ENCODE assay signal across 13 cellular contexts in the genomic region with DNA sequence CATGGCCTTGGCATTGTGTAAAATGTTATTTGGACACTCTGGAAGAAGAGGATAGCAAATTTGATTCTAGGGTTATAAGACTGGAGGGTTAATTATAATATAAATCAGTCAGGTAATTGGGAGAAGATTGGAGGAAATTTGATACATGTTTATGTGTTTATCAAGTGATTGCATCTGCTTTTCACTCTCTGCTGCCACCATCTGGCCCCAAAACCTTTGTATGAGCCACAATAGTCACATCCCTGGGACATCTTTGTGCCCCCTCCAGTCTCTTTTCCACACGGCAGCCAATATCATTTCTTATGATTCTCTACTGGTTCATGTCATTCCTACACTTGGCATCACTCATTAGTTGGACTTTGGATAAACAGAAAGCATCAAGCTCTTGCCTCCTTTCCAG.
DNase-seq lines count a peak whose midpoint lies in the region; ATAC-seq, FAIRE-seq and TF ChIP-seq lines count a peak whose summit lies in the region.
"Had no signal": no experiment of that assay in that cellular context is flagged by ENCODE, and none has a peak within 500 bp of the region (broad histone marks: within the 10 kb centered on the region; RNA-seq: fewer than 3 reads in every experiment).

No MANE protein-coding gene starts in this region.

- no peak overlapping the region for H2AFZ ChIP-seq in mammary epithelial cell (ENCODE audit: low read depth, low read length)
- H2AFZ ChIP-seq in hepatocyte: no peak overlapping the region

- POLR2A ChIA-PET in MCF 10A (lab: Yijun Ruan, JAX): no interaction called here

- peak; percentile 11 for DNase-seq in MCF 10A (ENCODE audit: unreplicated experiment)
- DNase-seq in mammary epithelial cell: no peak
- peak; percentile 2 for DNase-seq in T-helper 9 cell
- DNase-seq in hepatocyte (ENCODE audit: low spot score): peak; percentile 13
- DNase-seq in type B pancreatic cell (ENCODE audit: extremely low spot score, unreplicated experiment): no peak
- no peak for DNase-seq in frontal cortex (ENCODE audit: low spot score in 2 of 2)
- DNase-seq: NCI-H187 treated with DMSO at 0.1 percent for 48 hours, tibial artery had no signal

- H3K4me1 ChIP-seq in mammary epithelial cell (ENCODE audit: insufficient read depth, low read length) (no peaks in the 10 kb centered on the region), hepatocyte (ENCODE audit: insufficient read depth) (no peaks in the 10 kb centered on the region)
- H3K4me1 ChIP-seq: tibial artery had no signal

- no peak for FAIRE-seq in frontal cortex (lab: Jason Lieb, UNC)
- FAIRE-seq: islet of Langerhans had no signal

- 67% methylated on average over 1 of the region's 1 CpG for WGBS in mammary epithelial cell (ENCODE audit: low coverage, missing lambda C conversion rate)
- 58% methylated on average over 1 of the region's 1 CpG for WGBS in hepatocyte (ENCODE audit: low lambda C conversion rate, missing lambda C conversion rate)

- H3K36me3 ChIP-seq in mammary epithelial cell (ENCODE audit: insufficient read depth, low read length) (no peaks in the 10 kb centered on the region), hepatocyte (replicated peaks; ENCODE audit: insufficient read depth, low read depth) (no peaks in the 10 kb centered on the region)
- H3K36me3 ChIP-seq: tibial artery had no signal

- H3K4me1 Mint-ChIP-seq in MCF 10A (ENCODE audit: insufficient read depth, unreplicated experiment) (no peaks in the 10 kb centered on the region), type B pancreatic cell (ENCODE audit: unreplicated experiment) (no peaks in the 10 kb centered on the region)

- no peaks in the 10 kb centered on the region for H3K79me2 ChIP-seq in mammary epithelial cell (ENCODE audit: insufficient read depth, low read length)
- H3K79me2 ChIP-seq in hepatocyte: no peaks in the 10 kb centered on the region

- no peak overlapping the region for H3K4me3 ChIP-seq in mammary epithelial cell (replicated peaks in 1 of 3; ENCODE audit: insufficient read depth in 1 of 3, low read depth in 2 of 3, low read length in 3 of 3)
- H3K4me3 ChIP-seq in hepatocyte: no peak overlapping the region
- H3K4me3 ChIP-seq: tibial artery had no signal

- H3K4me2 ChIP-seq in mammary epithelial cell (ENCODE audit: insufficient read depth, low read depth, low read length) (no peak overlapping the region), hepatocyte (no peak overlapping the region)

- H3K27ac Mint-ChIP-seq in MCF 10A (ENCODE audit: low read depth, unreplicated experiment): no peak overlapping the region
- H3K27ac Mint-ChIP-seq in type B pancreatic cell: no peak overlapping the region
- H3K27ac Mint-ChIP-seq: dendritic cell treated with granulocyte-macrophage colony-stimulating factor and Interleukin-4, amounts not matched to agents 40 ng/mL and 50 ng/mL, for 4 days had no signal

- TF ChIP-seq CTCF in MCF 10A (IDR thresholded peaks at IDR 0.05; ENCODE audit: unreplicated experiment): no peak
- peak in 1 of 2 donors; percentile 23 for TF ChIP-seq CTCF in mammary epithelial cell (conservative IDR thresholded peaks at IDR 0.05 in 1 of 2, IDR thresholded peaks at IDR 0.05 in 1 of 2; ENCODE audit: extremely low read depth in 1 of 2, insufficient read depth in 1 of 2, low read depth in 1 of 2, low read length in 2 of 2)
- peak; percentile 39 for TF ChIP-seq CTCF in hepatocyte (IDR thresholded peaks at IDR 0.05; ENCODE audit: poor library complexity)
- TF ChIP-seq CTCF in type B pancreatic cell (conservative IDR thresholded peaks at IDR 0.05): peak; percentile 64

- H3K27me3 Mint-ChIP-seq in MCF 10A (ENCODE audit: insufficient read depth, unreplicated experiment) (no peaks in the 10 kb centered on the region), type B pancreatic cell (peaks cover 13% of the 10 kb centered on the region)
- H3K27me3 Mint-ChIP-seq: CD8-positive, alpha-beta memory T cell; dendritic cell treated with granulocyte-macrophage colony-stimulating factor and Interleukin-4, amounts not matched to agents 40 ng/mL and 50 ng/mL, for 4 days had no signal

- in situ Hi-C loops in mammary epithelial cell (cut with MboI; ENCODE audit: low sequenced_read_pairs in 2 of 2): no loop called here

- CTCF ChIA-PET in MCF 10A (lab: Yijun Ruan, JAX): interaction anchor here (0.7 kb wide), 1 partner anchor 21 kb away, joined by 3 read pairs; no protein-coding TSS in a partner anchor
- CTCF ChIA-PET in mammary epithelial cell (lab: Charles Lee; ENCODE audit: low non-redundant PET): no interaction called here

- TF ChIP-seq POLR2A in GM18505 (IDR thresholded peaks at IDR 0.05; ENCODE audit: borderline replicate concordance, extremely low read depth, insufficient read depth, insufficient read length): no peak

- no peak overlapping the region for H3K27ac ChIP-seq in mammary epithelial cell (ENCODE audit: insufficient read depth, low read depth, low read length)
- H3K27ac ChIP-seq in hepatocyte: no peak overlapping the region
- H3K27ac ChIP-seq: tibial artery had no signal

- ATAC-seq in GM18505 (IDR thresholded peaks at IDR 0.05; ENCODE audit: unreplicated experiment) (no peak), GM21390 (IDR thresholded peaks at IDR 0.05; ENCODE audit: unreplicated experiment) (no peak)

- H3K27me3 ChIP-seq in mammary epithelial cell (ENCODE audit: insufficient read depth, low read length): no peaks in the 10 kb centered on the region
- no peaks in the 10 kb centered on the region for H3K27me3 ChIP-seq in hepatocyte
- H3K27me3 ChIP-seq: tibial artery had no signal

- intact Hi-C loops in MCF 10A (cut with micrococcal nuclease): no loop called here
- intact Hi-C loops in mammary epithelial cell (cut with micrococcal nuclease): no loop called here

- H3K9me3 ChIP-seq in mammary epithelial cell (replicated peaks; ENCODE audit: insufficient read depth, low read length): no peaks in the 10 kb centered on the region
- H3K9me3 ChIP-seq in hepatocyte (ENCODE audit: low read depth): no peaks in the 10 kb centered on the region
- H3K9me3 ChIP-seq: tibial artery had no signal

- H4K20me1 ChIP-seq in mammary epithelial cell (ENCODE audit: insufficient read depth, low read length): no peaks in the 10 kb centered on the region
- H4K20me1 ChIP-seq in hepatocyte (ENCODE audit: insufficient read depth, poor library complexity, severe bottlenecking): no peaks in the 10 kb centered on the region

- dilution Hi-C loops in mammary epithelial cell (cut with HindIII; ENCODE audit: low sequenced_read_pairs): no loop called here

- no peak overlapping the region for H3K9ac ChIP-seq in mammary epithelial cell (ENCODE audit: insufficient read depth, low read length)

- peaks cover 14% of the 10 kb centered on the region for H3K9me3 Mint-ChIP-seq in MCF 10A (ENCODE audit: unreplicated experiment)
- H3K9me3 Mint-ChIP-seq in type B pancreatic cell: no peaks in the 10 kb centered on the region
- H3K9me3 Mint-ChIP-seq: dendritic cell treated with granulocyte-macrophage colony-stimulating factor and Interleukin-4, amounts not matched to agents 40 ng/mL and 50 ng/mL, for 4 days had no signal

- H3K4me3 Mint-ChIP-seq in MCF 10A (ENCODE audit: unreplicated experiment): no peak overlapping the region
- H3K4me3 Mint-ChIP-seq in type B pancreatic cell: no peak overlapping the region
- H3K4me3 Mint-ChIP-seq: CD8-positive, alpha-beta memory T cell; dendritic cell treated with granulocyte-macrophage colony-stimulating factor and Interleukin-4, amounts not matched to agents 40 ng/mL and 50 ng/mL, for 4 days had no signal

- H3K9me2 ChIP-seq in hepatocyte (replicated peaks; ENCODE audit: insufficient read depth): no peaks in the 10 kb centered on the region

- H3K36me3 Mint-ChIP-seq in MCF 10A (ENCODE audit: insufficient read depth, unreplicated experiment) (no peaks in the 10 kb centered on the region), type B pancreatic cell (no peaks in the 10 kb centered on the region)

- no TSS peak for BruUV-seq in MCF 10A (replicated peaks; lab: Mats Ljungman, UMichigan)
- BruUV-seq in mammary epithelial cell (replicated peaks; lab: Mats Ljungman, UMichigan): no TSS peak

Comparison
In these comparisons a context has a peak if more than half of its experiments do, and no peak if none do; other contexts are left out.
1. DNase-seq: peak in MCF 10A (single experiment), T-helper 9 cell (single experiment) and hepatocyte (single experiment); none in mammary epithelial cell (single experiment), type B pancreatic cell (single experiment) and frontal cortex (0 of 2).